In the genomic region with DNA sequence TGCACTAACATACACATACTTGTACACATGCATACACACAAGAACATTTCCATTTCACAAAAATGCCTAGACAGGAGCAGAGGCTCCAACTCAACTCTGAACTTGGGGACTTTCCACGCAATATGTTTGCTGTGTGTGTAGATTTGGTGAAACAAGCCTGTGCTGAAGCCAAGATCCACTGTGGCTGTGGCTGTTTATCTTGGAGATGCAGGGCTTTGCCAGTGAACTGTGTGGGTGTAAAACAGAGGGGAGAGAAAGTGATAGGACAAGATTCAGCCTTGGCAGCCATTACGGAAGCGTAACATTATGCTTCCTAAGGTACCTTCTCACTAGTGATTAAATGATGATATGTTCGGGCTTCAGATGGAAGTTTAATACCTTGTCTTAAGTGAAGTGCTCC, we compare ENCODE assay signal across 20 cellular contexts.
"Had no signal": no experiment of that assay in that cellular context is flagged by ENCODE, and none has a peak within 500 bp of the region (broad histone marks: within the 10 kb centered on the region; RNA-seq: fewer than 3 reads in every experiment).

No MANE protein-coding gene starts in this region.

- DNase-seq: activated CD4-positive, alpha-beta T cell treated with anti-CD3 and anti-CD28 coated beads for 4 hours; activated CD4-positive, alpha-beta T cell treated with anti-CD3 and anti-CD28 coated beads, Interleukin-2, amount 50 U/mL, for 48 hours; activated CD4-positive, CD25-positive, alpha-beta regulatory T cell; activated CD8-positive, alpha-beta memory T cell treated with anti-CD3 and anti-CD28 coated beads, Interleukin-2, amount 50 U/mL, for 48 hours; activated naive CD4-positive, alpha-beta T cell; activated T-cell treated with anti-CD3 and anti-CD28 coated beads, Interleukin-2, amount 50 U/mL, for 4 hours; amniotic stem cell; foreskin fibroblast; heart right ventricle; pancreas; psoas muscle; stimulated activated CD4-positive, alpha-beta T cell treated with anti-CD3 and anti-CD28 coated beads, Interleukin-1b, Interleukin-23, amount 100 ng/mL, for 48 hours; stimulated activated naive CD8-positive, alpha-beta T cell treated with anti-CD3 and anti-CD28 coated beads, Interleukin-15, amount 100 ng/mL, for 72 hours; T-helper 9 cell had no signal

- H3K4me3 ChIP-seq: heart right ventricle, pancreas, psoas muscle, right atrium auricular region, skin epidermis, suprapubic skin had no signal

- H3K36me3 ChIP-seq: heart right ventricle, neutrophil, pancreas, right atrium auricular region, suprapubic skin had no signal

- ATAC-seq: activated T-cell treated with anti-CD3 and anti-CD28 coated beads, Interleukin-2, amount 50 U/mL, for 4 hours; heart right ventricle; pancreas; psoas muscle; stimulated activated naive CD8-positive, alpha-beta T cell treated with anti-CD3 and anti-CD28 coated beads, Interleukin-15, amount 100 ng/mL, for 72 hours had no signal

- H3K27ac ChIP-seq: epithelial cell of prostate, heart right ventricle, neutrophil, pancreas, psoas muscle, right atrium auricular region, skin epidermis, suprapubic skin had no signal

- FAIRE-seq: keratinocyte, pancreas had no signal

- H3K4me1 ChIP-seq: pancreas, psoas muscle, suprapubic skin had no signal

- H3K27me3 ChIP-seq: heart right ventricle, pancreas, right atrium auricular region, suprapubic skin had no signal

- H3K9me3 ChIP-seq: neutrophil, pancreas, psoas muscle, right atrium auricular region, suprapubic skin had no signal
